In the genomic region with DNA sequence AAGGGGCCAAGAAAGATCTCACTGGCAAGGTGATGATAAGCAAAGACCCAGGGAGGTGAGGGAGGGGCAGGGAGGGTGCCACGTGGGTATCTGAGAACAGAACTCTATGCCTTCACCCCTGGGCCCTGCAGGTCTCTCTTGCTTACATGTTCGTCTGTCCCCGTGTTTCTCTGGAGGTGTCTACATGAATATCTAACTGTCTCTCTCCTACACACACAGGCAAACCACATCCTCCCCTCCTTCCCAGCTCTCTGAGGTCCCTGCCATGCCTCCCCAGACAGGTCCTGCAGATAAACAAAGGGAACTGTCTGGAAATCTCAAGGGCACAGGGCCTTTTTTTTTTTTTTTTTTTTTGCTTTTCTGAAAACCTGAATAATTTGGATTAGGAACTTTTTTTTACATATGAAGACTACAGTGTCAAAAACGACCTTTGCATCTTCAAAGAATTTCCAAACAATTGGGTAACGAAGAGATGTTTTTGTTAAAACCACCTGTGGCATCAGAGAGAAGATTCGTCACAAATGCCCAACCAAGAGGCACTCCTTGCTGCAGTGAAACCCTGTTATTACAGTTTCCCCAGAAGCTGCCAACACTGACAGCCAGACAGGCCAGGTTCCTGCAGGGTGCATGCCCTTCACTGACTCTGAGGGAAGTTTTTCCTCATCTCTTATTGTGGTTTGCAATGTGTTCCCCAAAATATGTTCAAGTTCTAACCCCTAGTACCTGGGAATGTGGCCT, we compare ENCODE assay signal across 8 cellular contexts. TPM values are rescaled to one million over a fixed set of nuclear protein-coding genes. Genes with fewer than 3 reads are reported as not detected.
DNase-seq lines count a peak whose midpoint lies in the region; ATAC-seq and TF ChIP-seq lines count a peak whose summit lies in the region.

No MANE protein-coding gene starts in this region.

- peak overlapping the region; percentile 45 for H3K4me3 ChIP-seq in left ventricle myocardium inferior
- peak overlapping the region in 3 of 4 donors; percentile 0 to 29 (median 19) for H3K4me3 ChIP-seq in tibial nerve
- H3K4me3 ChIP-seq in smooth muscle cell: no peak overlapping the region
- no peak overlapping the region for H3K4me3 ChIP-seq in GM23248

- H3K36me3 ChIP-seq in left ventricle myocardium inferior (no peaks in the 10 kb centered on the region), tibial nerve (no peaks in the 10 kb centered on the region), smooth muscle cell (ENCODE audit: low read depth) (no peaks in the 10 kb centered on the region), GM23248 (ENCODE audit: low read depth) (no peaks in the 10 kb centered on the region)

- no peaks in the 10 kb centered on the region for H3K27me3 Mint-ChIP-seq in activated CD8-positive, alpha-beta memory T cell treated with anti-CD3 and anti-CD28 coated beads, Interleukin-2, amount 10 ng/mL, durations not matched to agents 7 days and 5 days
- H3K27me3 Mint-ChIP-seq in activated T-helper 17 cell treated with anti-CD3 and anti-CD28 coated beads, Interleukin-2, amount 50 U/mL, for 72 hours: no peaks in the 10 kb centered on the region

- no peak overlapping the region for H3K27ac Mint-ChIP-seq in activated CD8-positive, alpha-beta memory T cell treated with anti-CD3 and anti-CD28 coated beads, Interleukin-2, amount 10 ng/mL, durations not matched to agents 7 days and 5 days
- peak overlapping the region; percentile 53 for H3K27ac Mint-ChIP-seq in activated T-helper 17 cell treated with anti-CD3 and anti-CD28 coated beads, Interleukin-2, amount 50 U/mL, for 72 hours

- H3K9me3 Mint-ChIP-seq in activated CD8-positive, alpha-beta memory T cell treated with anti-CD3 and anti-CD28 coated beads, Interleukin-2, amount 10 ng/mL, durations not matched to agents 7 days and 5 days (ENCODE audit: low read depth): no peaks in the 10 kb centered on the region
- no peaks in the 10 kb centered on the region for H3K9me3 Mint-ChIP-seq in activated T-helper 17 cell treated with anti-CD3 and anti-CD28 coated beads, Interleukin-2, amount 50 U/mL, for 72 hours

- peak; percentile 57 for ATAC-seq in activated CD8-positive, alpha-beta memory T cell treated with anti-CD3 and anti-CD28 coated beads, Interleukin-2, amount 10 ng/mL, durations not matched to agents 7 days and 5 days
- peak; percentile 70 for ATAC-seq in activated T-helper 17 cell treated with anti-CD3 and anti-CD28 coated beads, Interleukin-2, amount 50 U/mL, for 72 hours (replicated peaks)
- ATAC-seq in HG02870 (IDR thresholded peaks at IDR 0.05; ENCODE audit: unreplicated experiment): no peak

- H3F3A ChIP-seq in smooth muscle cell (ENCODE audit: low read depth): no peaks in the 10 kb centered on the region
- H3F3A ChIP-seq in GM23248 (ENCODE audit: insufficient read depth): no peaks in the 10 kb centered on the region

- WGBS in tibial nerve, 2 donors: 41% methylated on average over 6 of the region's 6 CpGs
- WGBS in smooth muscle cell (ENCODE audit: low lambda C conversion rate): 69% methylated on average over 6 of the region's 6 CpGs
- WGBS in GM23248 (ENCODE audit: low coverage in 1 of 2, low lambda C conversion rate in 2 of 2, missing lambda C conversion rate in 2 of 2), 2 experiments: 65 to 72% methylated on average over 6 of the region's 6 CpGs

- H4K20me1 ChIP-seq in smooth muscle cell (ENCODE audit: low read depth): no peaks in the 10 kb centered on the region
- H4K20me1 ChIP-seq in GM23248 (ENCODE audit: insufficient read depth): no peaks in the 10 kb centered on the region

- DNase-seq in activated CD8-positive, alpha-beta memory T cell treated with anti-CD3 and anti-CD28 coated beads, Interleukin-2, amount 10 ng/mL, durations not matched to agents 7 days and 5 days: peak; percentile 62
- DNase-seq in activated CD8-positive, alpha-beta memory T cell treated with anti-CD3 and anti-CD28 coated beads, Interleukin-2, amount 50 U/mL, for 4 hours: no peak
- DNase-seq in left ventricle myocardium inferior: no peak
- no peak for DNase-seq in tibial nerve (ENCODE audit: low spot score in 2 of 2)
- DNase-seq in smooth muscle cell (lab: John Stamatoyannopoulos, UW; ENCODE audit: unreplicated experiment): no peak
- no peak for DNase-seq in GM23248

- TF ChIP-seq CTCF in left ventricle myocardium inferior (IDR thresholded peaks at IDR 0.05; ENCODE audit: borderline replicate concordance) (no peak), tibial nerve (IDR thresholded peaks at IDR 0.05) (no peak), smooth muscle cell (IDR thresholded peaks at IDR 0.05; ENCODE audit: borderline replicate concordance, insufficient read depth, poor library complexity, severe bottlenecking) (no peak)

- CTCF ChIA-PET in activated CD8-positive, alpha-beta memory T cell treated with anti-CD3 and anti-CD28 coated beads, Interleukin-2, amount 10 ng/mL, durations not matched to agents 7 days and 5 days (lab: Charles Lee): interaction anchor here (1.1 kb wide), 1 partner anchor 151 kb away, joined by 3 read pairs; no protein-coding TSS in a partner anchor

- H3K4me1 Mint-ChIP-seq in activated CD8-positive, alpha-beta memory T cell treated with anti-CD3 and anti-CD28 coated beads, Interleukin-2, amount 10 ng/mL, durations not matched to agents 7 days and 5 days: peaks cover 20% of the 10 kb centered on the region
- peaks cover 16% of the 10 kb centered on the region for H3K4me1 Mint-ChIP-seq in activated T-helper 17 cell treated with anti-CD3 and anti-CD28 coated beads, Interleukin-2, amount 50 U/mL, for 72 hours

- no peaks in the 10 kb centered on the region for H3K36me3 Mint-ChIP-seq in activated CD8-positive, alpha-beta memory T cell treated with anti-CD3 and anti-CD28 coated beads, Interleukin-2, amount 10 ng/mL, durations not matched to agents 7 days and 5 days
- H3K36me3 Mint-ChIP-seq in activated T-helper 17 cell treated with anti-CD3 and anti-CD28 coated beads, Interleukin-2, amount 50 U/mL, for 72 hours (ENCODE audit: low read depth): no peaks in the 10 kb centered on the region

- TF ChIP-seq POLR2A in tibial nerve (IDR thresholded peaks at IDR 0.05): no peak

- H2AFZ ChIP-seq in smooth muscle cell (ENCODE audit: low read depth) (no peak overlapping the region), GM23248 (no peak overlapping the region)

- H3K4me2 ChIP-seq in smooth muscle cell: no peak overlapping the region
- no peak overlapping the region for H3K4me2 ChIP-seq in GM23248 (ENCODE audit: unreplicated experiment)

- no peaks in the 10 kb centered on the region for H3K9me2 ChIP-seq in GM23248 (ENCODE audit: insufficient read depth)

- no peak for TF ChIP-seq EP300 in tibial nerve (IDR thresholded peaks at IDR 0.05)

- intact Hi-C loops in left ventricle myocardium inferior (cut with micrococcal nuclease): no loop called here

- no peaks in the 10 kb centered on the region for H3K9me3 ChIP-seq in left ventricle myocardium inferior (replicated peaks)
- no peaks in the 10 kb centered on the region for H3K9me3 ChIP-seq in tibial nerve
- H3K9me3 ChIP-seq in smooth muscle cell (replicated peaks; ENCODE audit: low read depth): no peaks in the 10 kb centered on the region
- no peaks in the 10 kb centered on the region for H3K9me3 ChIP-seq in GM23248 (ENCODE audit: low read depth)

- H3K27me3 ChIP-seq in left ventricle myocardium inferior (ENCODE audit: low read depth) (no peaks in the 10 kb centered on the region), tibial nerve (no peaks in the 10 kb centered on the region), smooth muscle cell (ENCODE audit: low read depth) (no peaks in the 10 kb centered on the region), GM23248 (replicated peaks; ENCODE audit: insufficient read depth) (0 out of 2 replicates have a peak, but pooled peaks cover 3% of the 10 kb centered on the region)

- in situ Hi-C loops in GM23248 (cut with MboI): no loop called here

- H3K79me2 ChIP-seq in smooth muscle cell (ENCODE audit: low read depth) (no peaks in the 10 kb centered on the region), GM23248 (ENCODE audit: insufficient read depth) (no peaks in the 10 kb centered on the region)

- H3K9ac ChIP-seq in smooth muscle cell (ENCODE audit: low read depth) (no peak overlapping the region), GM23248 (no peak overlapping the region)

- H3K4me1 ChIP-seq in left ventricle myocardium inferior (peaks cover 44% of the 10 kb centered on the region), tibial nerve (peaks cover 6 to 90% (median 39%) of the 10 kb centered on the region in 4 donors), smooth muscle cell (ENCODE audit: low read depth) (peaks cover 11% of the 10 kb centered on the region), GM23248 (ENCODE audit: insufficient read depth) (no peaks in the 10 kb centered on the region)

- no peak overlapping the region for H3K4me3 Mint-ChIP-seq in activated CD8-positive, alpha-beta memory T cell treated with anti-CD3 and anti-CD28 coated beads, Interleukin-2, amount 10 ng/mL, durations not matched to agents 7 days and 5 days
- peak overlapping the region; percentile 37 for H3K4me3 Mint-ChIP-seq in activated T-helper 17 cell treated with anti-CD3 and anti-CD28 coated beads, Interleukin-2, amount 50 U/mL, for 72 hours

- H3K27ac ChIP-seq in left ventricle myocardium inferior (replicated peaks) (peak overlapping the region; percentile 90), tibial nerve (peak overlapping the region; percentile 53 to 92 (median 84)), smooth muscle cell (ENCODE audit: low read depth) (no peak overlapping the region), GM23248 (no peak overlapping the region)

RNA-seq across cellular contexts. Expression of a gene that starts 17.8 kb away (rescaled TPM):
- total RNA-seq in activated CD8-positive, alpha-beta memory T cell treated with anti-CD3 and anti-CD28 coated beads, Interleukin-2, amount 10 ng/mL, durations not matched to agents 7 days and 5 days: not detected
- not detected for total RNA-seq in activated T-helper 17 cell treated with anti-CD3 and anti-CD28 coated beads, Interleukin-2, amount 50 U/mL, for 72 hours
- 5.2 TPM for total RNA-seq in left ventricle myocardium inferior
- total RNA-seq in tibial nerve: 100 to 1,000 TPM; 162 to 363 (median 321) TPM
- total RNA-seq in smooth muscle cell: 0.81 TPM in 1 of 2 replicates, not detected in the other
- polyA plus RNA-seq in smooth muscle cell: 0.33 and 0.59 TPM in 2 replicates
- total RNA-seq in GM23248 (2014; rRNA removed; shearing (Covaris generic)): not detected in 2 replicates
- 0.44 and 0.46 TPM in 2 replicates for polyA plus RNA-seq in GM23248 (2016; fragmentation: Nextera tagmentation; extraction: Ambion mirVana)

RNA-seq across cellular contexts. Expression of a gene that starts 21.6 kb away (rescaled TPM):
- total RNA-seq in activated CD8-positive, alpha-beta memory T cell treated with anti-CD3 and anti-CD28 coated beads, Interleukin-2, amount 10 ng/mL, durations not matched to agents 7 days and 5 days: 10 to 100 TPM; 24.9 to 30.2 TPM
- total RNA-seq in activated T-helper 17 cell treated with anti-CD3 and anti-CD28 coated beads, Interleukin-2, amount 50 U/mL, for 72 hours: 10 to 100 TPM; 17.0 to 23.5 TPM
- total RNA-seq in left ventricle myocardium inferior (57.8 TPM), tibial nerve (10 to 100 TPM; 54.0 to 63.8 (median 55.5) TPM), smooth muscle cell (78.1 and 85.6 TPM in 2 replicates)
- polyA plus RNA-seq in smooth muscle cell (68.9 and 88.0 TPM in 2 replicates), GM23248 (2016; fragmentation: Nextera tagmentation; extraction: Ambion mirVana) (111 and 114 TPM in 2 replicates)
- total RNA-seq in GM23248 (2014; rRNA removed; shearing (Covaris generic)): 116 and 136 TPM in 2 replicates

Comparison
In these comparisons a context has a peak if more than half of its experiments do, and no peak if none do; other contexts are left out.
1. H3K27ac ChIP-seq: peak in left ventricle myocardium inferior (single experiment) and tibial nerve (4 of 4); none in smooth muscle cell (single experiment) and GM23248 (single experiment).
2. H3K4me3 ChIP-seq: peak in left ventricle myocardium inferior (single experiment) and tibial nerve (3 of 4); none in smooth muscle cell (single experiment) and GM23248 (single experiment).
3. RNA of a gene that starts 17.8 kb away (total RNA-seq): 162 to 363 TPM in tibial nerve; 5.2 TPM in left ventricle myocardium inferior (single experiment), not detected in activated CD8-positive, alpha-beta memory T cell treated with anti-CD3 and anti-CD28 coated beads, Interleukin-2, amount 10 ng/mL, durations not matched to agents 7 days and 5 days, not detected in activated T-helper 17 cell treated with anti-CD3 and anti-CD28 coated beads, Interleukin-2, amount 50 U/mL, for 72 hours, 0.81 TPM in smooth muscle cell and not detected in GM23248; every median in the first group is over 10 times any median in the second.